In genomic region chr1:21927531-21928237, GRCh38 we compare ENCODE assay signal across 15 cellular contexts. TPM values are rescaled to one million over a fixed set of nuclear protein-coding genes. Genes with fewer than 3 reads are reported as not detected.
DNase-seq lines count a peak whose midpoint lies in the region; ATAC-seq, FAIRE-seq and TF ChIP-seq lines count a peak whose summit lies in the region.
"Had no signal": no experiment of that assay in that cellular context is flagged by ENCODE, and none has a peak within 500 bp of the region (broad histone marks: within the 10 kb centered on the region; RNA-seq: fewer than 3 reads in every experiment).

No MANE protein-coding gene starts in this region.

- H2BK20ac ChIP-seq in H9 (ENCODE audit: low read depth, low read length, poor library complexity, severe bottlenecking): no peak overlapping the region

- TF ChIP-seq EP300 in K562 (IDR thresholded peaks at IDR 0.05; ENCODE audit: low read length) (no peak), sigmoid colon (IDR thresholded peaks at IDR 0.05) (no peak)

- no peak for TF ChIP-seq CTCF in K562 (IDR thresholded peaks at IDR 0.05 in 2 of 3, conservative IDR thresholded peaks at IDR 0.05 in 1 of 3; ENCODE audit: insufficient read depth in 2 of 3, low read depth in 1 of 3, low read length in 3 of 3)
- no peak for TF ChIP-seq CTCF in sigmoid colon (IDR thresholded peaks at IDR 0.05)
- no peak for TF ChIP-seq CTCF in H9 (conservative IDR thresholded peaks at IDR 0.05)

- no peaks in the 10 kb centered on the region for H3K9me1 ChIP-seq in K562 (ENCODE audit: control insufficient read depth, insufficient read depth, low read length)

- H3K36me3 ChIP-seq in K562 (ENCODE audit: control insufficient read depth, insufficient read depth, low read length): peaks cover 44% of the 10 kb centered on the region
- H3K36me3 ChIP-seq in sigmoid colon: no peaks in the 10 kb centered on the region

- peaks cover 57 to 61% of the 10 kb centered on the region in 2 experiments for H3K4me1 ChIP-seq in K562 (replicated peaks in 1 of 2; ENCODE audit: control insufficient read depth in 2 of 2, insufficient read depth in 2 of 2, low read length in 2 of 2)
- peaks cover 0 to 98% (median 96%) of the 10 kb centered on the region in 4 donors for H3K4me1 ChIP-seq in sigmoid colon
- no peaks in the 10 kb centered on the region; the same call in 1 of the 2 replicates for H3K4me1 ChIP-seq in H9 (ENCODE audit: insufficient read depth, low read length)

- H3K27me3 Mint-ChIP-seq in H9 (ENCODE audit: low read depth): no peaks in the 10 kb centered on the region; the same call in 1 of the 2 replicates

- in situ Hi-C loops in K562 (cut with MboI): no loop called here

- H2BK5ac ChIP-seq in H9 (ENCODE audit: insufficient read length, low read length): no peak overlapping the region

- DNase-seq in AG20443 (ENCODE audit: low spot score) (peak; percentile 79), K562 (ENCODE audit: extremely low read depth in 1 of 4, low spot score in 3 of 4) (peak in 1 of 4 experiments; percentile 25), hepatic stellate cell (ENCODE audit: low spot score) (peak; percentile 58), sigmoid colon (peak; percentile 90), H9 (no peak), NCI-H1436 treated with DMSO at 0.1 percent for 48 hours (lab: John Stamatoyannopoulos, UW) (no peak), RPMI8226 (no peak)
- DNase-seq: AML-193; anterior cingulate cortex; foreskin keratinocyte; NCI-H187 treated with DMSO at 0.1 percent for 48 hours; stimulated activated naive CD4-positive, alpha-beta T cell had no signal

- FAIRE-seq in K562 (lab: Jason Lieb, UNC): no peak

- no peaks in the 10 kb centered on the region for H3K23me2 ChIP-seq in H9 (ENCODE audit: insufficient read length, low read depth, low read length, poor library complexity, severe bottlenecking)

- TF ChIP-seq POLR2A in K562 (conservative IDR thresholded peaks at IDR 0.05) (no peak), sigmoid colon (IDR thresholded peaks at IDR 0.05) (no peak)

- H3K27ac ChIP-seq in K562 (ENCODE audit: extremely low read depth, low read depth, low read length) (no peak overlapping the region), sigmoid colon (peak overlapping the region; percentile 90 to 99 (median 98)), H9 (ENCODE audit: insufficient read length, low read depth, low read length) (no peak overlapping the region)
- H3K27ac ChIP-seq: foreskin keratinocyte, HL-60 had no signal

- no peak overlapping the region for H3K14ac ChIP-seq in H9 (ENCODE audit: insufficient read depth, low read length)

- H2AFZ ChIP-seq in K562 (ENCODE audit: low read depth, low read length): no peak overlapping the region
- no peak overlapping the region for H2AFZ ChIP-seq in H9 (ENCODE audit: low read length)

- ATAC-seq in K562 (no peak), HG03571 (IDR thresholded peaks at IDR 0.05; ENCODE audit: unreplicated experiment) (no peak)
- ATAC-seq: foreskin keratinocyte, HCT116 had no signal

- H4K20me1 ChIP-seq in K562 (replicated peaks; ENCODE audit: control insufficient read depth, insufficient read depth, low read length) (0 out of 2 replicates have a peak, but pooled peaks cover 2% of the 10 kb centered on the region), H9 (ENCODE audit: control insufficient read depth, insufficient read depth, insufficient read length) (no peaks in the 10 kb centered on the region)

- WGBS in K562 (ENCODE audit: insufficient coverage, low coverage, missing lambda C conversion rate): 79% methylated on average over 12 of the region's 12 CpGs
- WGBS in sigmoid colon, 2 donors: 10 to 50% methylated on average over 12 of the region's 12 CpGs
- no CpG with 5 or more reads among the region's 12 CpGs for WGBS in H9 (ENCODE audit: extremely low coverage, insufficient read length, low lambda C conversion rate)

- no peaks in the 10 kb centered on the region for H3K9me3 Mint-ChIP-seq in H9

- H3K4me2 ChIP-seq in K562 (ENCODE audit: insufficient read depth, low read length) (no peak overlapping the region), H9 (ENCODE audit: insufficient read depth, insufficient read length, low read length) (no peak overlapping the region)

- no TSS peak for BruUV-seq in K562 (replicated peaks; lab: Mats Ljungman, UMichigan)

- no peak overlapping the region for H3K4me3 ChIP-seq in K562
- no peak overlapping the region for H3K4me3 ChIP-seq in sigmoid colon

- no peak overlapping the region for H3K4ac ChIP-seq in H9 (ENCODE audit: low read depth, low read length)

- H3K56ac ChIP-seq in H9 (ENCODE audit: insufficient read length, low read depth, low read length): no peak overlapping the region

- H4K91ac ChIP-seq in H9 (ENCODE audit: insufficient read length, low read depth, low read length): no peak overlapping the region

- H3K9me3 ChIP-seq in K562 (replicated peaks; ENCODE audit: control insufficient read depth, insufficient read depth, low read depth, low read length): no peaks in the 10 kb centered on the region
- H3K9me3 ChIP-seq in sigmoid colon: no peaks in the 10 kb centered on the region
- no peaks in the 10 kb centered on the region for H3K9me3 ChIP-seq in H9 (ENCODE audit: control insufficient read depth, low read depth, low read length)

- H3K36me3 Mint-ChIP-seq in H9 (ENCODE audit: insufficient read depth in 1 of 3, low read depth in 3 of 3): peaks cover 4 to 21% (median 10%) of the 10 kb centered on the region in 3 experiments; a peak in 6 of 7 replicates

- H4K5ac ChIP-seq in H9 (ENCODE audit: insufficient read length, low read depth, low read length): no peak overlapping the region

- H3K79me2 ChIP-seq in K562 (ENCODE audit: control insufficient read depth, insufficient read depth, low read length): peaks cover 80% of the 10 kb centered on the region
- H3K79me2 ChIP-seq in H9 (ENCODE audit: insufficient read depth, low read length): peaks cover 4% of the 10 kb centered on the region; the same call in 1 of the 2 replicates

- TF ChIP-seq RAD21 in K562 (CRISPR knock-in tag; conservative IDR thresholded peaks at IDR 0.05 in 1 of 2, IDR thresholded peaks at IDR 0.05 in 1 of 2): no peak

- no peak overlapping the region for H3T11ph ChIP-seq in H9 (ENCODE audit: low read length)

- peaks cover 3% of the 10 kb centered on the region for H3K79me1 ChIP-seq in H9 (ENCODE audit: insufficient read depth, low read depth, low read length, poor library complexity, severe bottlenecking)

- H2BK12ac ChIP-seq in H9 (ENCODE audit: insufficient read length, low read depth, low read length): no peak overlapping the region

- no peak overlapping the region for H2BK120ac ChIP-seq in H9 (ENCODE audit: low read depth, low read length, poor library complexity, severe bottlenecking)

- H2AK5ac ChIP-seq in H9 (ENCODE audit: insufficient read length, low read length): no peak overlapping the region

- intact Hi-C loops in K562 (cut with micrococcal nuclease) (no loop called here), sigmoid colon (cut with DNase I) (no loop called here)

- no peak overlapping the region for H3K27ac Mint-ChIP-seq in H9

- H4K8ac ChIP-seq in H9 (replicated peaks; ENCODE audit: insufficient read length, low read depth, low read length): no peak overlapping the region

- no peak overlapping the region for H2BK15ac ChIP-seq in H9 (ENCODE audit: low read depth, low read length)

- H3K23ac ChIP-seq in H9 (ENCODE audit: insufficient read length, low read depth, low read length): no peak overlapping the region

- H3K4me3 Mint-ChIP-seq in H9: no peak overlapping the region

- peak overlapping the region in 1 of 2 experiments; percentile 60; a peak in 2 of 4 replicates for H3K9ac ChIP-seq in K562 (ENCODE audit: insufficient read depth in 1 of 2, low read depth in 2 of 2, low read length in 2 of 2)
- H3K9ac ChIP-seq in H9 (ENCODE audit: extremely low read depth, insufficient read length, low read length): no peak overlapping the region

- CTCF ChIA-PET in K562 (lab: Yijun Ruan, JAX; ENCODE audit: low intra/inter-chr PET ratio): no interaction called here

- no peaks in the 10 kb centered on the region for H3K27me3 ChIP-seq in K562 (ENCODE audit: control insufficient read depth in 2 of 2, insufficient read depth in 2 of 2, low read length in 2 of 2)
- no peaks in the 10 kb centered on the region for H3K27me3 ChIP-seq in sigmoid colon
- no peaks in the 10 kb centered on the region for H3K27me3 ChIP-seq in H9 (ENCODE audit: insufficient read depth, low read length)
- H3K27me3 ChIP-seq: foreskin keratinocyte had no signal

- no peak overlapping the region for H3K18ac ChIP-seq in H9 (ENCODE audit: insufficient read length, low read depth, low read length)

- H3K4me1 Mint-ChIP-seq in H9: peaks cover 25 to 41% of the 10 kb centered on the region in 2 experiments

- POLR2A ChIA-PET in K562 (lab: Yijun Ruan, JAX): interaction anchor here (0.6 to 1.0 kb wide), 2 partner anchors 10 to 20 kb away, joined by 4 read pairs; no protein-coding TSS in a partner anchor

RNA-seq across cellular contexts. Expression of gene HSPG2, which starts 9.4 kb away (rescaled TPM):
- total RNA-seq in K562 (2011; cell fraction: chromatin; rRNA removed; ENCODE audit: low replicate concordance): 232 and 574 TPM in 2 replicates
- total RNA-seq in K562 (2011; cell fraction: nucleolus; rRNA removed): 235 and 282 TPM in 2 replicates
- total RNA-seq in K562 (2011; cell fraction: nucleoplasm; rRNA removed): 178 and 183 TPM in 2 replicates
- 21.0 and 31.3 TPM in 2 replicates for total RNA-seq in K562 (2014; rRNA removed)
- 11.4 and 15.7 TPM in 2 replicates for total RNA-seq in K562 (2014; rRNA removed; fragmentation: Illumina TruSeq; extraction: Trizol)
- 13.7 and 17.1 TPM in 2 replicates for total RNA-seq in K562 (2015; rRNA removed; fragmentation: Illumina TruSeq; extraction: Trizol)
- 139 and 160 TPM in 2 replicates for total RNA-seq in K562 (2021)
- 9.9 and 20.6 TPM in 2 replicates for polyA plus RNA-seq in K562 (2011; rRNA removed)
- 14.0 and 24.0 TPM in 2 replicates for polyA plus RNA-seq in K562 (2011; cell fraction: cytosol; rRNA removed)
- polyA plus RNA-seq in K562 (2011; cell fraction: nucleus; rRNA removed): 101 and 113 TPM in 2 replicates
- polyA plus RNA-seq in K562 (2012): 55.2 and 134 TPM in 2 replicates
- 30.9 and 52.3 TPM in 2 replicates for polyA plus RNA-seq in K562 (2014; fragmentation: Illumina TruSeq; extraction: Trizol)
- polyA plus RNA-seq in K562 (2014; fragmentation: Nextera tagmentation; extraction: Ambion mirVana): under 1 TPM; 0.14 to 0.86 TPM
- polyA plus RNA-seq in K562 (2014; rRNA removed): 29.9 and 34.2 TPM in 2 replicates
- 23.2 and 36.8 TPM in 2 replicates for polyA minus RNA-seq in K562 (2011; rRNA and poly(A)+ RNA removed)
- polyA minus RNA-seq in K562 (2011; cell fraction: cytosol; rRNA and poly(A)+ RNA removed): 58.5 and 103 TPM in 2 replicates
- 67.2 and 102 TPM in 2 replicates for polyA minus RNA-seq in K562 (2011; cell fraction: nucleus; rRNA and poly(A)+ RNA removed)
- total RNA-seq in sigmoid colon: 100 to 1,000 TPM in 3 of 4 donors, 10 to 100 TPM in 1; 66.3 to 761 (median 213) TPM
- polyA plus RNA-seq in sigmoid colon: 100 to 1,000 TPM in 1 of 3 donors, 10 to 100 TPM in 1, 1 to 10 TPM in 1; 6.0 to 104 (median 10.4) TPM
- total RNA-seq in H9 (2021): 80.8 and 90.0 TPM in 2 replicates

RNA-seq across cellular contexts. Expression of gene CELA3B, which starts 49.1 kb away (rescaled TPM):
- total RNA-seq in K562 (2011; cell fraction: chromatin; rRNA removed; ENCODE audit: low replicate concordance): not detected in 2 replicates
- not detected in 2 replicates for total RNA-seq in K562 (2011; cell fraction: nucleolus; rRNA removed)
- not detected in 2 replicates for total RNA-seq in K562 (2011; cell fraction: nucleoplasm; rRNA removed)
- total RNA-seq in K562 (2014; rRNA removed) (not detected in 2 replicates), K562 (2014; rRNA removed; fragmentation: Illumina TruSeq; extraction: Trizol) (not detected in 2 replicates), K562 (2015; rRNA removed; fragmentation: Illumina TruSeq; extraction: Trizol) (not detected in 2 replicates), K562 (2021) (3.1 and 3.8 TPM in 2 replicates), sigmoid colon (not detected), H9 (2021) (not detected in 2 replicates)
- polyA plus RNA-seq in K562 (2011; rRNA removed) (not detected in 2 replicates), K562 (2014; fragmentation: Illumina TruSeq; extraction: Trizol) (not detected in 2 replicates), K562 (2014; fragmentation: Nextera tagmentation; extraction: Ambion mirVana) (not detected), K562 (2014; rRNA removed) (not detected in 2 replicates), sigmoid colon (1 to 10 TPM in 2 of 3 donors, under 1 TPM in 1; 0.20 to 6.9 (median 6.0) TPM)
- polyA plus RNA-seq in K562 (2011; cell fraction: cytosol; rRNA removed): not detected in 2 replicates
- polyA plus RNA-seq in K562 (2011; cell fraction: nucleus; rRNA removed): not detected in 2 replicates
- not detected in 2 replicates for polyA plus RNA-seq in K562 (2012)
- not detected in 2 replicates for polyA minus RNA-seq in K562 (2011; rRNA and poly(A)+ RNA removed)
- polyA minus RNA-seq in K562 (2011; cell fraction: cytosol; rRNA and poly(A)+ RNA removed): not detected in 2 replicates
- not detected in 2 replicates for polyA minus RNA-seq in K562 (2011; cell fraction: nucleus; rRNA and poly(A)+ RNA removed)
- total RNA-seq: foreskin keratinocyte had no signal
- polyA plus RNA-seq: foreskin keratinocyte had no signal

Comparison
In these comparisons a context has a peak if more than half of its experiments do, and no peak if none do; other contexts are left out.
1. DNase-seq: peak in AG20443 (single experiment), hepatic stellate cell (single experiment) and sigmoid colon (single experiment); none in H9 (single experiment), NCI-H1436 treated with DMSO at 0.1 percent for 48 hours (single experiment) and RPMI8226 (single experiment).
2. H3K27ac ChIP-seq: peak in sigmoid colon (4 of 4); none in K562 (single experiment) and H9 (single experiment).